ENCODE assay signal across 14 cellular contexts in genomic region chr7:92075455-92076158, GRCh38. TPM values are rescaled to one million over a fixed set of nuclear protein-coding genes. Genes with fewer than 3 reads are reported as not detected.
DNase-seq lines count a peak whose midpoint lies in the region; ATAC-seq and TF ChIP-seq lines count a peak whose summit lies in the region.
"Had no signal": no experiment of that assay in that cellular context is flagged by ENCODE, and none has a peak within 500 bp of the region (broad histone marks: within the 10 kb centered on the region; RNA-seq: fewer than 3 reads in every experiment).

No MANE protein-coding gene starts in this region.

- no peaks in the 10 kb centered on the region for H3K4me1 ChIP-seq in upper lobe of left lung
- H3K4me1 ChIP-seq: parathyroid adenoma had no signal

- peak overlapping the region; percentile 75 for H3K27ac Mint-ChIP-seq in activated T-helper 17 cell treated with anti-CD3 and anti-CD28 coated beads, Interleukin-2, amount 50 U/mL, for 72 hours

- no peaks in the 10 kb centered on the region for H3K9me3 ChIP-seq in upper lobe of left lung

- peak; percentile 30 for DNase-seq in GM13977 (ENCODE audit: low spot score)
- DNase-seq in CD1c-positive myeloid dendritic cell (ENCODE audit: extremely low spot score) = no peak
- no peak for DNase-seq in upper lobe of left lung
- no peak for DNase-seq in NCI-H146 (lab: John Stamatoyannopoulos, UW)
- no peak for DNase-seq in activated CD4-positive, alpha-beta T cell treated with anti-CD3 and anti-CD28 coated beads, Interleukin-2, amount 50 U/mL, for 1 hour
- DNase-seq: activated gamma-delta T cell, dermis blood vessel endothelial cell, DMS153, NCI-H2081 treated with DMSO at 0.1 percent for 48 hours had no signal

- TF ChIP-seq EP300 in upper lobe of left lung (IDR thresholded peaks at IDR 0.05) = no peak

- H3K36me3 Mint-ChIP-seq in activated T-helper 17 cell treated with anti-CD3 and anti-CD28 coated beads, Interleukin-2, amount 50 U/mL, for 72 hours (ENCODE audit: low read depth) = peaks cover 73% of the 10 kb centered on the region

- peak overlapping the region in 1 of 4 donors; percentile 46 for H3K27ac ChIP-seq in upper lobe of left lung
- H3K27ac ChIP-seq: HL-60, parathyroid adenoma had no signal

- no peaks in the 10 kb centered on the region for H3K27me3 Mint-ChIP-seq in activated T-helper 17 cell treated with anti-CD3 and anti-CD28 coated beads, Interleukin-2, amount 50 U/mL, for 72 hours

- H3K9me3 Mint-ChIP-seq in activated T-helper 17 cell treated with anti-CD3 and anti-CD28 coated beads, Interleukin-2, amount 50 U/mL, for 72 hours = no peaks in the 10 kb centered on the region

- WGBS in upper lobe of left lung, 2 donors = 84 to 90% methylated on average over 4 of the region's 4 CpGs

- H3K4me1 Mint-ChIP-seq in activated T-helper 17 cell treated with anti-CD3 and anti-CD28 coated beads, Interleukin-2, amount 50 U/mL, for 72 hours = no peaks in the 10 kb centered on the region

- peak; percentile 72 for ATAC-seq in GM19372 (IDR thresholded peaks at IDR 0.05; ENCODE audit: low read depth, unreplicated experiment)
- peak; percentile 90 for ATAC-seq in HG02938 (IDR thresholded peaks at IDR 0.05; ENCODE audit: unreplicated experiment)
- ATAC-seq in activated T-helper 17 cell treated with anti-CD3 and anti-CD28 coated beads, Interleukin-2, amount 50 U/mL, for 72 hours (replicated peaks) = peak; percentile 99
- ATAC-seq in upper lobe of left lung (ENCODE audit: low FRiP score in 2 of 2) = no peak

- H3K27me3 ChIP-seq in upper lobe of left lung = no peaks in the 10 kb centered on the region

- TF ChIP-seq CTCF in GM13977 (IDR thresholded peaks at IDR 0.05; ENCODE audit: extremely low read depth, insufficient read depth, missing control alignments) = no peak
- no peak for TF ChIP-seq CTCF in upper lobe of left lung (IDR thresholded peaks at IDR 0.05)

- H3K4me3 ChIP-seq in upper lobe of left lung = no peak overlapping the region

- no peak overlapping the region for H3K4me3 Mint-ChIP-seq in activated T-helper 17 cell treated with anti-CD3 and anti-CD28 coated beads, Interleukin-2, amount 50 U/mL, for 72 hours

- H3K36me3 ChIP-seq in upper lobe of left lung = peaks cover 0 to 75% (median 22%) of the 10 kb centered on the region in 4 donors

- no peak for TF ChIP-seq POLR2A in upper lobe of left lung (IDR thresholded peaks at IDR 0.05)

- in situ Hi-C loops in GM13977 (cut with MboI; ENCODE audit: low pct_unique_long_range_greater_than_20kb, low sequenced_read_pairs, unreplicated experiment) = no loop called here

RNA-seq across cellular contexts. Expression of gene CYP51A1, which starts 58.7 kb away (rescaled TPM):
- 10 to 100 TPM; 40.3 to 51.5 TPM for total RNA-seq in activated T-helper 17 cell treated with anti-CD3 and anti-CD28 coated beads, Interleukin-2, amount 50 U/mL, for 72 hours
- 100 to 1,000 TPM in 4 of 6 donors, 10 to 100 TPM in 2; 26.2 to 213 (median 148) TPM for total RNA-seq in upper lobe of left lung

Comparison
In these comparisons a context has a peak if more than half of its experiments do, and no peak if none do; other contexts are left out.
1. ATAC-seq: peak in GM19372 (single experiment), HG02938 (single experiment) and activated T-helper 17 cell treated with anti-CD3 and anti-CD28 coated beads, Interleukin-2, amount 50 U/mL, for 72 hours (single experiment); none in upper lobe of left lung (0 of 2).